35 cellular contexts compared by ENCODE assay signal in genomic region chr9:87195306-87195705, GRCh38.
DNase-seq lines count a peak whose midpoint lies in the region; ATAC-seq, FAIRE-seq and TF ChIP-seq lines count a peak whose summit lies in the region.
"Had no signal": no experiment of that assay in that cellular context is flagged by ENCODE, and none has a peak within 500 bp of the region (broad histone marks: within the 10 kb centered on the region; RNA-seq: fewer than 3 reads in every experiment).

No MANE protein-coding gene starts in this region.

- H3K4me1 ChIP-seq in A549 (no peaks in the 10 kb centered on the region), IMR-90 (ENCODE audit: control insufficient read depth, insufficient read depth, low read length) (peaks cover 10% of the 10 kb centered on the region), muscle layer of colon (ENCODE audit: insufficient read depth, low read length) (peaks cover 23% of the 10 kb centered on the region)
- H3K4me1 ChIP-seq: heart left ventricle, spleen had no signal

- BruUV-seq in IMR-90 (replicated peaks; lab: Mats Ljungman, UMichigan): no TSS peak

- CTCF ChIA-PET in A549 (lab: Yijun Ruan, JAX) (no interaction called here), IMR-90 (lab: Yijun Ruan, JAX) (interaction anchor here (0.6 to 1.7 kb wide), 2 partner anchors 60 to 247 kb away, joined by 3 to 6 read pairs; no protein-coding TSS in a partner anchor)

- H3K4me3 ChIP-seq in A549 (no peak overlapping the region), IMR-90 (ENCODE audit: insufficient read depth, low read depth, low read length) (no peak overlapping the region), bronchial epithelial cell (ENCODE audit: low read depth, low read length) (no peak overlapping the region), muscle layer of colon (ENCODE audit: low read depth in 1 of 2, low read length in 2 of 2) (no peak overlapping the region)
- H3K4me3 ChIP-seq: heart left ventricle, PC-9, spleen, thoracic aorta had no signal

- H3K27ac ChIP-seq in A549 (no peak overlapping the region), IMR-90 (ENCODE audit: insufficient read depth, low read length) (no peak overlapping the region), muscle layer of colon (ENCODE audit: low read depth, low read length) (peak overlapping the region; percentile 19)
- H3K27ac ChIP-seq: heart left ventricle, PC-9, spleen, VCaP had no signal

- no peak for TF ChIP-seq POLR2A in A549 (IDR thresholded peaks at IDR 0.05; ENCODE audit: low read length)
- no peak for TF ChIP-seq POLR2A in IMR-90 (IDR thresholded peaks at IDR 0.05; ENCODE audit: low read depth, low read length)

- no peak overlapping the region for H2BK20ac ChIP-seq in IMR-90 (ENCODE audit: low read depth, low read length)

- FAIRE-seq in A549 (lab: Jason Lieb, UNC) (no peak), bronchial epithelial cell (lab: Jason Lieb, UNC) (no peak)
- FAIRE-seq: D721Med, kidney had no signal

- no peak overlapping the region for H2AFZ ChIP-seq in IMR-90 (replicated peaks; ENCODE audit: low read length, poor library complexity)
- H2AFZ ChIP-seq: PC-9 had no signal

- H3K9me1 ChIP-seq in IMR-90 (ENCODE audit: insufficient read depth, low read length): peaks cover 10% of the 10 kb centered on the region

- no peak overlapping the region for H4K91ac ChIP-seq in IMR-90 (ENCODE audit: insufficient read depth, low read depth, low read length)

- no peak overlapping the region for H2BK15ac ChIP-seq in IMR-90 (ENCODE audit: low read depth, low read length)

- no peak overlapping the region for H3K4me2 ChIP-seq in A549
- no peak overlapping the region for H3K4me2 ChIP-seq in IMR-90 (ENCODE audit: low read depth, low read length)

- no peak overlapping the region; the same call in 1 of the 2 replicates for H4K5ac ChIP-seq in IMR-90 (ENCODE audit: low read depth, low read length)

- H3K9me3 ChIP-seq in A549: no peaks in the 10 kb centered on the region; the same call in 2 of the 3 replicates
- H3K9me3 ChIP-seq in IMR-90 (ENCODE audit: control insufficient read depth, insufficient read depth, low read length): no peaks in the 10 kb centered on the region
- H3K9me3 ChIP-seq in muscle layer of colon (ENCODE audit: low read length): no peaks in the 10 kb centered on the region
- H3K9me3 ChIP-seq: heart left ventricle, spleen, thoracic aorta had no signal

- H2BK120ac ChIP-seq in IMR-90 (ENCODE audit: low read depth, low read length): no peak overlapping the region

- H3K79me1 ChIP-seq in IMR-90 (ENCODE audit: low read depth in 1 of 2, low read length in 2 of 2): no peaks in the 10 kb centered on the region

- H3K36me3 ChIP-seq in IMR-90 (ENCODE audit: control insufficient read depth, insufficient read depth, low read length) (no peaks in the 10 kb centered on the region), bronchial epithelial cell (ENCODE audit: control insufficient read depth, insufficient read depth, low read length) (no peaks in the 10 kb centered on the region), muscle layer of colon (ENCODE audit: insufficient read depth, low read length) (no peaks in the 10 kb centered on the region)
- H3K36me3 ChIP-seq: heart left ventricle, spleen, thoracic aorta had no signal

- in situ Hi-C loops in IMR-90 (cut with MboI; ENCODE audit: low sequenced_read_pairs): no loop called here

- POLR2A ChIA-PET in A549 (lab: Yijun Ruan, JAX): no interaction called here
- POLR2A ChIA-PET in IMR-90 (lab: Charles Lee; ENCODE audit: unreplicated experiment): no interaction called here

- H2BK5ac ChIP-seq in IMR-90 (ENCODE audit: low read depth, low read length, poor library complexity, severe bottlenecking): peak overlapping the region; percentile 84

- no peak overlapping the region; the same call in 1 of the 2 replicates for H3K14ac ChIP-seq in IMR-90 (replicated peaks; ENCODE audit: low read depth, low read length)

- no peak overlapping the region for H2AK9ac ChIP-seq in IMR-90 (replicated peaks; ENCODE audit: low read depth, low read length, poor library complexity)

- no peak overlapping the region for H4K8ac ChIP-seq in IMR-90 (ENCODE audit: low read depth in 2 of 2, low read length in 2 of 2)

- H3K9ac ChIP-seq in IMR-90 (ENCODE audit: low read depth, low read length) (no peak overlapping the region), muscle layer of colon (ENCODE audit: low read length) (no peak overlapping the region)

- 0 out of 2 replicates have a peak overlapping the region, but pooled peaks have one; percentile 20 for H3K18ac ChIP-seq in IMR-90 (ENCODE audit: low read depth, low read length)

- no peak for TF ChIP-seq CTCF in A549 (IDR thresholded peaks at IDR 0.05)
- TF ChIP-seq CTCF in IMR-90 (conservative IDR thresholded peaks at IDR 0.05; ENCODE audit: low read depth, low read length): no peak
- TF ChIP-seq CTCF in bronchial epithelial cell (IDR thresholded peaks at IDR 0.05; ENCODE audit: insufficient read depth, low read length, severe bottlenecking): no peak

- TF ChIP-seq RAD21 in A549 (conservative IDR thresholded peaks at IDR 0.05 in 1 of 2, IDR thresholded peaks at IDR 0.05 in 1 of 2): no peak
- TF ChIP-seq RAD21 in IMR-90 (IDR thresholded peaks at IDR 0.05; ENCODE audit: low read length): no peak

- ATAC-seq in A549 (no peak), IMR-90 (ENCODE audit: low read depth) (no peak), GM21390 (IDR thresholded peaks at IDR 0.05; ENCODE audit: unreplicated experiment) (no peak), GM19455 (IDR thresholded peaks at IDR 0.05; ENCODE audit: unreplicated experiment) (no peak), HG03175 (IDR thresholded peaks at IDR 0.05; ENCODE audit: unreplicated experiment) (no peak)
- ATAC-seq: activated CD4-positive, alpha-beta T cell treated with anti-CD3 and anti-CD28 coated beads for 36 hours; activated naive CD4-positive, alpha-beta T cell treated with anti-CD3 and anti-CD28 coated beads, Interleukin-2, amount 50 U/mL, for 72 hours; effector memory CD8-positive, alpha-beta T cell; HCT116; heart left ventricle; natural killer cell treated with Interleukin-12 subunit alpha and Interleukin-12 subunit beta and Interleukin-15 and Interleukin-18, amount 100 ng/mL, for 72 hours had no signal

- intact Hi-C loops in IMR-90 (cut with micrococcal nuclease): no loop called here

- no peak overlapping the region for H3K4ac ChIP-seq in IMR-90 (ENCODE audit: low read depth, low read length)

- H4K20me1 ChIP-seq in IMR-90 (ENCODE audit: insufficient read depth, low read length): peaks cover 4% of the 10 kb centered on the region; the same call in 1 of the 2 replicates

- H3K56ac ChIP-seq in IMR-90 (ENCODE audit: extremely low read depth, insufficient read depth, low read length): no peak overlapping the region

- H2AK5ac ChIP-seq in IMR-90 (ENCODE audit: low read depth, low read length): no peak overlapping the region

- H3K23ac ChIP-seq in IMR-90 (ENCODE audit: low read depth, low read length): no peak overlapping the region

- H3K27me3 ChIP-seq in IMR-90 (ENCODE audit: control insufficient read depth, insufficient read depth, low read length) (0 out of 2 replicates have a peak, but pooled peaks cover 5% of the 10 kb centered on the region), bronchial epithelial cell (ENCODE audit: control insufficient read depth, insufficient read depth, low read length) (no peaks in the 10 kb centered on the region), muscle layer of colon (ENCODE audit: control insufficient read depth in 1 of 2, insufficient read depth in 2 of 2, low read length in 2 of 2) (no peaks in the 10 kb centered on the region)

- no peak for TF ChIP-seq EP300 in A549 (IDR thresholded peaks at IDR 0.05)

- DNase-seq in A549 (ENCODE audit: low read depth in 1 of 2, low spot score in 1 of 2): no peak
- DNase-seq in IMR-90: peak; percentile 43
- peak; percentile 47 for DNase-seq in bronchial epithelial cell (ENCODE audit: low read depth)
- DNase-seq in activated CD4-positive, alpha-beta T cell treated with anti-CD3 and anti-CD28 coated beads, Interleukin-2, amount 50 U/mL, for 1 hour: no peak
- DNase-seq: activated CD4-positive, alpha-beta T cell treated with anti-CD3 and anti-CD28 coated beads for 36 hours; activated T-cell treated with anti-CD3 and anti-CD28 coated beads for 4 hours; anterior cingulate cortex; CD4-positive, alpha-beta T cell; central memory CD4-positive, alpha-beta T cell; DND-41; effector memory CD8-positive, alpha-beta T cell; erythroblast; foreskin melanocyte; heart left ventricle; Kasumi-1; kidney; NCI-H146; NCI-H226; NCI-H526 treated with DMSO at 0.1 percent for 48 hours; PC-9; Right ventricle myocardium superior; spleen; stimulated activated CD4-positive, alpha-beta T cell treated with anti-CD3 and anti-CD28 coated beads, Interleukin-2, amount 100 ng/mL, for 24 hours; SW 1271; T1000 had no signal

- dilution Hi-C loops in IMR-90 (cut with HindIII; ENCODE audit: low sequenced_read_pairs, unreplicated experiment): no loop called here

TF ChIP-seq in A549, 52 proteins besides CTCF, POLR2A, EP300 and RAD21:
- TF ChIP-seq CHD4 (IDR thresholded peaks at IDR 0.05; ENCODE audit: borderline replicate concordance) (no peak), CHD2 (IDR thresholded peaks at IDR 0.05; ENCODE audit: low read length, partially characterized antibody) (no peak), CEBPB (IDR thresholded peaks at IDR 0.05) (no peak), EHF (CRISPR knock-in tag; IDR thresholded peaks at IDR 0.05) (no peak), FOSL2 (IDR thresholded peaks at IDR 0.05) (no peak), FOSL2 (CRISPR knock-in tag; IDR thresholded peaks at IDR 0.05) (peak; percentile 26; the same call in 1 of the 2 replicates)

TF ChIP-seq in IMR-90, 13 proteins besides CTCF, POLR2A, EP300 and RAD21 (continues in another document):
- no peak for TF ChIP-seq BHLHE40 (IDR thresholded peaks at IDR 0.05; ENCODE audit: low read depth, low read length)
- no peak for TF ChIP-seq RCOR1 (IDR thresholded peaks at IDR 0.05; ENCODE audit: insufficient replicate concordance, low read length)
- TF ChIP-seq SMC3 (IDR thresholded peaks at IDR 0.05; ENCODE audit: low read depth, low read length): no peak
- no peak for TF ChIP-seq ELK1 (IDR thresholded peaks at IDR 0.05; ENCODE audit: borderline replicate concordance, low read depth, low read length)
- no peak for TF ChIP-seq MAZ (IDR thresholded peaks at IDR 0.05; ENCODE audit: borderline replicate concordance, low read depth, low read length)

Comparison
In these comparisons a context has a peak if more than half of its experiments do, and no peak if none do; other contexts are left out.
1. DNase-seq: peak in IMR-90 (single experiment) and bronchial epithelial cell (single experiment); none in A549 (0 of 2) and activated CD4-positive, alpha-beta T cell treated with anti-CD3 and anti-CD28 coated beads, Interleukin-2, amount 50 U/mL, for 1 hour (single experiment).